Comparison of ENCODE assay signal across 35 cellular contexts in genomic region chr9:136151848-136152542, GRCh38. TPM values are rescaled to one million over a fixed set of nuclear protein-coding genes. Genes with fewer than 3 reads are reported as not detected.
A peak's percentile ranks its signal among the peaks of the same experiment; 100 is the strongest.
DNase-seq lines count a peak whose midpoint lies in the region; ATAC-seq, FAIRE-seq and TF ChIP-seq lines count a peak whose summit lies in the region.
"Had no signal": no experiment of that assay in that cellular context is flagged by ENCODE, and none has a peak within 500 bp of the region (broad histone marks: within the 10 kb centered on the region; RNA-seq: fewer than 3 reads in every experiment).

No MANE protein-coding gene starts in this region.

- no peak overlapping the region for H3K4ac ChIP-seq in mesendoderm (ENCODE audit: low read depth, low read length)

- H2BK5ac ChIP-seq in mesendoderm (ENCODE audit: low read length): no peak overlapping the region

- H3K4me2 ChIP-seq in A549 (no peak overlapping the region), mesendoderm (ENCODE audit: low read length) (no peak overlapping the region)

- H2AK5ac ChIP-seq in mesendoderm (ENCODE audit: low read length): no peak overlapping the region

- H3K36me3 Mint-ChIP-seq in activated naive CD4-positive, alpha-beta T cell treated with anti-CD3 and anti-CD28 coated beads, Interleukin-2, amount 50 U/mL, for 24 hours: no peaks in the 10 kb centered on the region
- no peaks in the 10 kb centered on the region for H3K36me3 Mint-ChIP-seq in activated naive CD4-positive, alpha-beta T cell treated with anti-CD3 and anti-CD28 coated beads for 36 hours (ENCODE audit: low read depth)
- no peaks in the 10 kb centered on the region for H3K36me3 Mint-ChIP-seq in T-helper 17 cell (ENCODE audit: low read depth)
- H3K36me3 Mint-ChIP-seq: CD4-positive, CD25-positive, alpha-beta regulatory T cell had no signal

- H3K27ac ChIP-seq in A549 (no peak overlapping the region), mesendoderm (ENCODE audit: low read depth, low read length) (no peak overlapping the region)
- no peak overlapping the region for H3K27ac ChIP-seq in effector memory CD4-positive, alpha-beta T cell (ENCODE audit: insufficient read depth, low read length, poor library complexity, severe bottlenecking)
- H3K27ac ChIP-seq: epithelial cell of prostate, SK-N-MC had no signal

- no peaks in the 10 kb centered on the region for H3K79me1 ChIP-seq in mesendoderm (ENCODE audit: low read length)

- H3K9me3 ChIP-seq in A549: no peaks in the 10 kb centered on the region
- no peaks in the 10 kb centered on the region for H3K9me3 ChIP-seq in T-helper 17 cell (ENCODE audit: control insufficient read depth, low read length, poor library complexity, severe bottlenecking)
- no peaks in the 10 kb centered on the region for H3K9me3 ChIP-seq in effector memory CD4-positive, alpha-beta T cell (ENCODE audit: control insufficient read depth, low read length)

- POLR2A ChIA-PET in A549 (lab: Yijun Ruan, JAX): no interaction called here

- no peak overlapping the region for H4K8ac ChIP-seq in mesendoderm (ENCODE audit: low read depth, low read length)

- ATAC-seq in A549 (peak; percentile 39 to 45; a peak in 5 of 6 replicates), T-helper 17 cell (no peak)
- ATAC-seq: HCT116, left lobe of liver had no signal

- no peaks in the 10 kb centered on the region for H3K27me3 Mint-ChIP-seq in activated naive CD4-positive, alpha-beta T cell treated with anti-CD3 and anti-CD28 coated beads, Interleukin-2, amount 50 U/mL, for 24 hours
- H3K27me3 Mint-ChIP-seq in activated naive CD4-positive, alpha-beta T cell treated with anti-CD3 and anti-CD28 coated beads for 36 hours (ENCODE audit: low read depth): peaks cover 8% of the 10 kb centered on the region
- H3K27me3 Mint-ChIP-seq in T-helper 17 cell: peaks cover 13% of the 10 kb centered on the region

- H3K4me3 ChIP-seq in A549 (no peak overlapping the region), mesendoderm (ENCODE audit: low read length) (no peak overlapping the region)
- H3K4me3 ChIP-seq in effector memory CD4-positive, alpha-beta T cell (ENCODE audit: insufficient read depth, low read depth, low read length, poor library complexity, severe bottlenecking): no peak overlapping the region
- H3K4me3 ChIP-seq: SK-N-MC had no signal

- no peak for TF ChIP-seq RAD21 in A549 (conservative IDR thresholded peaks at IDR 0.05 in 1 of 2, IDR thresholded peaks at IDR 0.05 in 1 of 2)

- no peak overlapping the region for H3K23ac ChIP-seq in mesendoderm (ENCODE audit: low read length)

- intact Hi-C loops in activated naive CD4-positive, alpha-beta T cell treated with anti-CD3 and anti-CD28 coated beads for 36 hours (cut with micrococcal nuclease): no loop called here

- H3K9ac ChIP-seq in mesendoderm (ENCODE audit: low read length): no peak overlapping the region

- H3K27me3 ChIP-seq in mesendoderm (ENCODE audit: insufficient read depth, low read length, poor library complexity): no peaks in the 10 kb centered on the region
- H3K27me3 ChIP-seq in effector memory CD4-positive, alpha-beta T cell (replicated peaks; ENCODE audit: control insufficient read depth, insufficient read depth, low read length, poor library complexity, severe bottlenecking): peaks cover 12% of the 10 kb centered on the region

- H3K4me1 ChIP-seq in A549 (no peaks in the 10 kb centered on the region), mesendoderm (ENCODE audit: control insufficient read depth, low read depth, low read length) (peaks cover 7% of the 10 kb centered on the region)
- H3K4me1 ChIP-seq in effector memory CD4-positive, alpha-beta T cell (ENCODE audit: control insufficient read depth, insufficient read depth, low read length, poor library complexity, severe bottlenecking): no peaks in the 10 kb centered on the region

- H3K9me3 Mint-ChIP-seq in activated naive CD4-positive, alpha-beta T cell treated with anti-CD3 and anti-CD28 coated beads, Interleukin-2, amount 50 U/mL, for 24 hours: no peaks in the 10 kb centered on the region
- no peaks in the 10 kb centered on the region for H3K9me3 Mint-ChIP-seq in activated naive CD4-positive, alpha-beta T cell treated with anti-CD3 and anti-CD28 coated beads for 36 hours
- H3K9me3 Mint-ChIP-seq: CD4-positive, CD25-positive, alpha-beta regulatory T cell had no signal

- CTCF ChIA-PET in activated naive CD4-positive, alpha-beta T cell treated with anti-CD3 and anti-CD28 coated beads for 36 hours (lab: Charles Lee): interaction anchor here (0.9 kb wide), 1 partner anchor 131 kb away, joined by 3 read pairs; no protein-coding TSS in a partner anchor
- CTCF ChIA-PET in A549 (lab: Yijun Ruan, JAX): interaction anchor here (0.6 to 2.1 kb wide), 8 partner anchors 8 to 185 kb away, joined by 3 to 8 read pairs (median 4); no protein-coding TSS in a partner anchor

- TF ChIP-seq CTCF in A549 (IDR thresholded peaks at IDR 0.05): no peak

- TF ChIP-seq EP300 in A549 (IDR thresholded peaks at IDR 0.05): no peak

- no peak overlapping the region for H2BK15ac ChIP-seq in mesendoderm (replicated peaks; ENCODE audit: low read depth)

- H3K4me1 Mint-ChIP-seq in activated naive CD4-positive, alpha-beta T cell treated with anti-CD3 and anti-CD28 coated beads, Interleukin-2, amount 50 U/mL, for 24 hours: no peaks in the 10 kb centered on the region
- H3K4me1 Mint-ChIP-seq in activated naive CD4-positive, alpha-beta T cell treated with anti-CD3 and anti-CD28 coated beads for 36 hours (ENCODE audit: low read depth): no peaks in the 10 kb centered on the region
- H3K4me1 Mint-ChIP-seq in T-helper 17 cell: no peaks in the 10 kb centered on the region
- H3K4me1 Mint-ChIP-seq: CD4-positive, CD25-positive, alpha-beta regulatory T cell had no signal

- no peak for TF ChIP-seq POLR2A in A549 (IDR thresholded peaks at IDR 0.05; ENCODE audit: low read length)

- DNase-seq in activated naive CD4-positive, alpha-beta T cell treated with anti-CD3 and anti-CD28 coated beads for 36 hours: no peak
- no peak for DNase-seq in A549 (ENCODE audit: low read depth in 1 of 2, low spot score in 1 of 2)
- DNase-seq in T-helper 17 cell: no peak
- DNase-seq in mesendoderm: no peak
- DNase-seq in NCI-H2081 treated with DMSO at 0.1 percent for 48 hours (lab: John Stamatoyannopoulos, UW): no peak
- no peak for DNase-seq in effector memory CD4-positive, alpha-beta T cell
- no peak for DNase-seq in stimulated activated CD4-positive, alpha-beta T cell treated with anti-CD3 and anti-CD28 coated beads, Interleukin-4, amount 100 ng/mL, for 1 hour
- DNase-seq: activated CD4-positive, alpha-beta T cell treated with anti-CD3 and anti-CD28 coated beads, Interleukin-2, amount 50 U/mL, for 4 hours; activated naive CD4-positive, alpha-beta T cell treated with Interleukin-2 at 50 U/mL for 16 hours; Calu3; CD4-positive, CD25-positive, alpha-beta regulatory T cell; DMS79; effector CD8-positive, alpha-beta T cell; IMR-90; NCI-H1694; NCI-H446 treated with DMSO at 0.1 percent for 48 hours; NCI-H82; nucleus accumbens; stimulated activated CD4-positive, alpha-beta T cell treated with anti-CD3 and anti-CD28 coated beads, Interleukin-2, amount 100 ng/mL, for 48 hours; substantia nigra; trophoblast cell had no signal

- FAIRE-seq in A549 (lab: Jason Lieb, UNC): no peak
- FAIRE-seq: colon, G401.6 had no signal

- H3K36me3 ChIP-seq in mesendoderm (ENCODE audit: control insufficient read depth, insufficient read depth, low read length): no peaks in the 10 kb centered on the region
- H3K36me3 ChIP-seq in effector memory CD4-positive, alpha-beta T cell (ENCODE audit: control insufficient read depth, insufficient read depth, low read length): no peaks in the 10 kb centered on the region

- WGBS in A549 (ENCODE audit: missing lambda C conversion rate): 79% methylated on average over 16 of the region's 27 CpGs
- WGBS in mesendoderm (ENCODE audit: extremely low coverage, insufficient coverage, low lambda C conversion rate): no CpG with 5 or more reads among the region's 27 CpGs

- H3K79me2 ChIP-seq in mesendoderm (ENCODE audit: control insufficient read depth, insufficient read depth, low read length): no peaks in the 10 kb centered on the region

- no peak overlapping the region for H3K4me3 Mint-ChIP-seq in activated naive CD4-positive, alpha-beta T cell treated with anti-CD3 and anti-CD28 coated beads, Interleukin-2, amount 50 U/mL, for 24 hours
- no peak overlapping the region for H3K4me3 Mint-ChIP-seq in activated naive CD4-positive, alpha-beta T cell treated with anti-CD3 and anti-CD28 coated beads for 36 hours
- no peak overlapping the region for H3K4me3 Mint-ChIP-seq in T-helper 17 cell
- H3K4me3 Mint-ChIP-seq: CD4-positive, CD25-positive, alpha-beta regulatory T cell had no signal

- peak overlapping the region; percentile 56 for H3K56ac ChIP-seq in mesendoderm (ENCODE audit: low read length)

- H4K5ac ChIP-seq in mesendoderm (ENCODE audit: low read length): no peak overlapping the region

- H3K18ac ChIP-seq in mesendoderm (ENCODE audit: low read length): no peak overlapping the region

- no peak overlapping the region for H2BK120ac ChIP-seq in mesendoderm (ENCODE audit: low read depth, low read length)

- peak overlapping the region; percentile 72 for H3K27ac Mint-ChIP-seq in activated naive CD4-positive, alpha-beta T cell treated with anti-CD3 and anti-CD28 coated beads, Interleukin-2, amount 50 U/mL, for 24 hours
- no peak overlapping the region for H3K27ac Mint-ChIP-seq in activated naive CD4-positive, alpha-beta T cell treated with anti-CD3 and anti-CD28 coated beads for 36 hours
- H3K27ac Mint-ChIP-seq in T-helper 17 cell: peak overlapping the region; percentile 34
- H3K27ac Mint-ChIP-seq: CD4-positive, CD25-positive, alpha-beta regulatory T cell; progenitor cell of endocrine pancreas had no signal

RNA-seq across cellular contexts. Expression of gene TMEM250, which starts 33.3 kb away (rescaled TPM):
- 10 to 100 TPM; 20.7 to 22.2 TPM for total RNA-seq in activated naive CD4-positive, alpha-beta T cell treated with anti-CD3 and anti-CD28 coated beads for 36 hours
- polyA plus RNA-seq in A549 (2011; rRNA removed) (13.0 and 15.3 TPM in 2 replicates), A549 (2017; fragmentation: RNase III; extraction: RNeasy Plus Mini Kit Qiagen cat#74134 plus additional on column Dnase treatment) (31.4 to 35.2 TPM (median 34.0 TPM) in 3 replicates)
- 19.7 and 31.3 TPM in 2 replicates for polyA plus RNA-seq in A549 (2012; cell fraction: cytosol; rRNA removed)
- polyA plus RNA-seq in A549 (2012; cell fraction: nucleus; rRNA removed): 34.7 and 47.6 TPM in 2 replicates
- polyA minus RNA-seq in A549 (2011; rRNA and poly(A)+ RNA removed): 16.1 and 19.3 TPM in 2 replicates
- 10 to 100 TPM; 17.9 to 21.8 TPM for total RNA-seq in T-helper 17 cell
- polyA plus RNA-seq in mesendoderm (2013, experiment 1 of 2): 21.7 TPM
- polyA plus RNA-seq in mesendoderm (2013, experiment 2 of 2): 22.2 TPM

RNA-seq across cellular contexts. Expression of gene LHX3, which starts 52.9 kb away (rescaled TPM):
- total RNA-seq in activated naive CD4-positive, alpha-beta T cell treated with anti-CD3 and anti-CD28 coated beads for 36 hours: not detected
- polyA plus RNA-seq in A549 (2011; rRNA removed) (0.03 and 0.04 TPM in 2 replicates), A549 (2017; fragmentation: RNase III; extraction: RNeasy Plus Mini Kit Qiagen cat#74134 plus additional on column Dnase treatment) (0.03 to 0.04 TPM in 2 of 3 replicates, not detected in the other)
- 0.03 TPM in 1 of 2 replicates, not detected in the other for polyA plus RNA-seq in A549 (2012; cell fraction: cytosol; rRNA removed)
- 0.04 and 0.10 TPM in 2 replicates for polyA plus RNA-seq in A549 (2012; cell fraction: nucleus; rRNA removed)
- polyA minus RNA-seq in A549 (2011; rRNA and poly(A)+ RNA removed): not detected in 2 replicates
- total RNA-seq in T-helper 17 cell: under 1 TPM; 0.10 to 0.18 TPM
- 0.01 TPM for polyA plus RNA-seq in mesendoderm (2013, experiment 1 of 2)
- not detected for polyA plus RNA-seq in mesendoderm (2013, experiment 2 of 2)
- total RNA-seq: A172; bronchial epithelial cell; Calu3; CD4-positive, CD25-positive, alpha-beta regulatory T cell; IMR-90; left lobe of liver; mesenteric fat pad; progenitor cell of endocrine pancreas; RPMI7951; sciatic nerve; T-helper 1 cell treated with Interleukin-12 subunit alpha and Interleukin-12 subunit beta and Interleukin-4 antibody, amounts not matched to agents 30 ng/mL and 1 ng/mL, for 36 hours had no signal
- polyA plus RNA-seq: CD4-positive, CD25-positive, alpha-beta regulatory T cell; IMR-90 had no signal

RNA-seq across cellular contexts. Expression of gene NACC2, which starts 56.9 kb away (rescaled TPM):
- total RNA-seq in activated naive CD4-positive, alpha-beta T cell treated with anti-CD3 and anti-CD28 coated beads for 36 hours: 1 to 10 TPM; 3.4 to 3.5 TPM
- 12.7 and 16.1 TPM in 2 replicates for polyA plus RNA-seq in A549 (2011; rRNA removed)
- 24.7 and 31.7 TPM in 2 replicates for polyA plus RNA-seq in A549 (2012; cell fraction: cytosol; rRNA removed)
- polyA plus RNA-seq in A549 (2012; cell fraction: nucleus; rRNA removed): 60.5 and 64.5 TPM in 2 replicates
- polyA plus RNA-seq in A549 (2017; fragmentation: RNase III; extraction: RNeasy Plus Mini Kit Qiagen cat#74134 plus additional on column Dnase treatment): 28.4 to 29.5 TPM (median 29.2 TPM) in 3 replicates
- polyA minus RNA-seq in A549 (2011; rRNA and poly(A)+ RNA removed): 16.6 and 18.9 TPM in 2 replicates
- 1 to 10 TPM; 5.8 to 5.9 TPM for total RNA-seq in T-helper 17 cell
- 2.0 TPM for polyA plus RNA-seq in mesendoderm (2013, experiment 1 of 2)
- polyA plus RNA-seq in mesendoderm (2013, experiment 2 of 2): 2.2 TPM
